Comparison of ENCODE assay signal across 28 cellular contexts in genomic region chr3:140927711-140928110, GRCh38.
"Had no signal": no experiment of that assay in that cellular context is flagged by ENCODE, and none has a peak within 500 bp of the region (broad histone marks: within the 10 kb centered on the region; RNA-seq: fewer than 3 reads in every experiment).

No MANE protein-coding gene starts in this region.

- ATAC-seq: body of pancreas; left ventricle myocardium superior; stimulated activated memory B cell treated with anti-CD40 and anti-IgM and Interleukin-4, amounts not matched to agents 10 μg/mL and 1 μg/mL and 100 μg/mL, for 72 hours; stimulated activated naive CD8-positive, alpha-beta T cell treated with anti-CD3 and anti-CD28 coated beads, Interleukin-15, amount 100 ng/mL, for 72 hours had no signal

- H3K4me3 ChIP-seq: adrenal gland, body of pancreas, esophagus squamous epithelium, prostate gland, sigmoid colon, thyroid gland had no signal

- H3K4me3 Mint-ChIP-seq: activated naive CD8-positive, alpha-beta T cell treated with anti-CD3 and anti-CD28 coated beads for 36 hours; naive B cell; nephron progenitor cell; stimulated activated memory B cell treated with anti-CD40 and anti-IgM and Interleukin-4, amounts not matched to agents 10 μg/mL and 1 μg/mL and 100 μg/mL, for 72 hours; stimulated activated naive CD8-positive, alpha-beta T cell treated with anti-CD3 and anti-CD28 coated beads, Interleukin-15, amount 100 ng/mL, for 72 hours had no signal

- H3K9me3 ChIP-seq: adrenal gland, body of pancreas, esophagus squamous epithelium, neutrophil, prostate gland, sigmoid colon, thyroid gland had no signal

- H3K9me3 Mint-ChIP-seq: activated naive CD8-positive, alpha-beta T cell treated with anti-CD3 and anti-CD28 coated beads for 36 hours; naive B cell; nephron progenitor cell; stimulated activated memory B cell treated with anti-CD40 and anti-IgM and Interleukin-4, amounts not matched to agents 10 μg/mL and 1 μg/mL and 100 μg/mL, for 72 hours; stimulated activated naive CD8-positive, alpha-beta T cell treated with anti-CD3 and anti-CD28 coated beads, Interleukin-15, amount 100 ng/mL, for 72 hours had no signal

- H3K27me3 Mint-ChIP-seq: stimulated activated naive CD8-positive, alpha-beta T cell treated with anti-CD3 and anti-CD28 coated beads, Interleukin-15, amount 100 ng/mL, for 72 hours had no signal

- H3K4me1 Mint-ChIP-seq: activated naive CD8-positive, alpha-beta T cell treated with anti-CD3 and anti-CD28 coated beads for 36 hours; stimulated activated memory B cell treated with anti-CD40 and anti-IgM and Interleukin-4, amounts not matched to agents 10 μg/mL and 1 μg/mL and 100 μg/mL, for 72 hours; stimulated activated naive CD8-positive, alpha-beta T cell treated with anti-CD3 and anti-CD28 coated beads, Interleukin-15, amount 100 ng/mL, for 72 hours had no signal

- H3K27ac ChIP-seq: adrenal gland, body of pancreas, epithelial cell of prostate, esophagus squamous epithelium, neutrophil, prostate gland, sigmoid colon, thyroid gland, VCaP had no signal

- H3K36me3 Mint-ChIP-seq: activated naive CD8-positive, alpha-beta T cell treated with anti-CD3 and anti-CD28 coated beads for 36 hours; naive B cell; stimulated activated memory B cell treated with anti-CD40 and anti-IgM and Interleukin-4, amounts not matched to agents 10 μg/mL and 1 μg/mL and 100 μg/mL, for 72 hours had no signal

- H3K4me1 ChIP-seq: adrenal gland, esophagus squamous epithelium, prostate gland, sigmoid colon, thyroid gland had no signal

- H3K27ac Mint-ChIP-seq: activated naive CD8-positive, alpha-beta T cell treated with anti-CD3 and anti-CD28 coated beads for 36 hours; nephron progenitor cell; stimulated activated memory B cell treated with anti-CD40 and anti-IgM and Interleukin-4, amounts not matched to agents 10 μg/mL and 1 μg/mL and 100 μg/mL, for 72 hours; stimulated activated naive CD8-positive, alpha-beta T cell treated with anti-CD3 and anti-CD28 coated beads, Interleukin-15, amount 100 ng/mL, for 72 hours had no signal

- H3K27me3 ChIP-seq: adrenal gland, body of pancreas, sigmoid colon, thyroid gland had no signal

- DNase-seq: activated CD4-positive, alpha-beta T cell treated with anti-CD3 and anti-CD28 coated beads for 4 hours; activated CD4-positive, alpha-beta T cell treated with anti-CD3 and anti-CD28 coated beads, Interleukin-2, amount 50 U/mL, for 4 hours; activated effector memory CD4-positive, alpha-beta T cell treated with Interleukin-2 at 50 U/mL for 16 hours; activated naive CD4-positive, alpha-beta T cell treated with Interleukin-2 at 50 U/mL for 16 hours; activated naive CD8-positive, alpha-beta T cell treated with anti-CD3 and anti-CD28 coated beads for 36 hours; adrenal gland; aorta; body of pancreas; effector CD8-positive, alpha-beta T cell; esophagus squamous epithelium; left ventricle myocardium superior; mammary epithelial cell; naive B cell; nephron progenitor cell; retina; sigmoid colon; small intestine; stimulated activated CD4-positive, alpha-beta T cell treated with anti-CD3 and anti-CD28 coated beads, Interleukin-1b, Interleukin-23, amount 100 ng/mL, for 48 hours; stimulated activated CD4-positive, alpha-beta T cell treated with anti-CD3 and anti-CD28 coated beads, Interleukin-4, amount 100 ng/mL, for 4 hours; stimulated activated CD8-positive, alpha-beta memory T cell treated with anti-CD3 and anti-CD28 coated beads, Interleukin-4, amount 100 ng/mL, for 48 hours; stimulated activated naive CD8-positive, alpha-beta T cell treated with anti-CD3 and anti-CD28 coated beads, Interleukin-15, amount 100 ng/mL, for 72 hours; T-helper 9 cell; thyroid gland had no signal

- H3K36me3 ChIP-seq: adrenal gland, esophagus squamous epithelium, neutrophil, prostate gland, sigmoid colon, thyroid gland had no signal
